ENCODE assay signal across 9 cellular contexts in the genomic region with DNA sequence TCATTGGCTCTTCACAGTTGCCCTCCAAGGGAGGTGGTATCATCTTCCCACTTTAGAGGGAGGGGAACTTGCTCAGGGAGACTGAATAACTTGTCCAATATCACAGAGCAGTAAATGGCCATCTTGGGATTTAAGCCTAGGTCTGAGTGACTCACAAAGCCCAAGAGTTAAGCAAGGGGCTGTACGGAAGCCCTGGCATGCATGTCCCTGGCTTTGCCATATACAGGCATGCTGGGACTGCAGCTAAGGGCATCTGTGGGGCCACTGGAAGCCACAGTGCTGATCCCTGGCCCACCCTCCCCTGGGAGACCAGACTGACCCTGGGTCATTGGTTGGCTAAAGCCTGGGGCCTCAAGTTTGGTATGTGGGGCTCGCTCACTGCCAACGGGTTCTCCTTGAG. TPM values are rescaled to one million over a fixed set of nuclear protein-coding genes. Genes with fewer than 3 reads are reported as not detected.
DNase-seq lines count a peak whose midpoint lies in the region; ATAC-seq and TF ChIP-seq lines count a peak whose summit lies in the region.
"Had no signal": no experiment of that assay in that cellular context is flagged by ENCODE, and none has a peak within 500 bp of the region (broad histone marks: within the 10 kb centered on the region; RNA-seq: fewer than 3 reads in every experiment).

No MANE protein-coding gene starts in this region.

- H3K4me3 Mint-ChIP-seq in activated CD8-positive, alpha-beta T cell treated with anti-CD3 and anti-CD28 coated beads for 36 hours, result peak overlapping the region; percentile 91

- H3K4me1 Mint-ChIP-seq in activated CD8-positive, alpha-beta T cell treated with anti-CD3 and anti-CD28 coated beads for 36 hours (ENCODE audit: low read depth), result peaks cover 77% of the 10 kb centered on the region

- DNase-seq in HL-60 (ENCODE audit: low read depth in 1 of 2, low spot score in 1 of 2) (peak; percentile 40 to 46), fibroblast of pulmonary artery (ENCODE audit: low read depth) (peak; percentile 27), spleen (no peak), SKM-1 treated with dmso at 0.1 percent for 144 hours (lab: John Stamatoyannopoulos, UW; ENCODE audit: unreplicated experiment) (no peak), COR-L47 (lab: John Stamatoyannopoulos, UW) (no peak)
- no peak for DNase-seq in activated CD8-positive, alpha-beta T cell treated with anti-CD3 and anti-CD28 coated beads for 36 hours
- DNase-seq: NCI-H2171 had no signal

- no peak for TF ChIP-seq CTCF in HL-60 (IDR thresholded peaks at IDR 0.05; ENCODE audit: insufficient read depth, low read length)
- no peak for TF ChIP-seq CTCF in activated CD8-positive, alpha-beta T cell treated with anti-CD3 and anti-CD28 coated beads for 36 hours (IDR thresholded peaks at IDR 0.05)
- no peak for TF ChIP-seq CTCF in fibroblast of pulmonary artery (IDR thresholded peaks at IDR 0.05; ENCODE audit: low read length, missing control alignments)
- TF ChIP-seq CTCF in spleen (IDR thresholded peaks at IDR 0.05 in 8 of 11, conservative IDR thresholded peaks at IDR 0.05 in 3 of 11), result no peak

- H3K4me3 ChIP-seq in HL-60 (replicated peaks; ENCODE audit: insufficient read depth, low read length) (peak overlapping the region; percentile 81), fibroblast of pulmonary artery (replicated peaks; ENCODE audit: low read depth, low read length) (no peak overlapping the region), spleen (peak overlapping the region in 7 of 8 donors; percentile 58 to 82 (median 77))

- WGBS in spleen, 5 donors, result 71 to 86% (median 80%) methylated on average over 2 to 3 of the region's 3 CpGs

- TF ChIP-seq POLR2A in spleen (IDR thresholded peaks at IDR 0.05), result no peak

- H3K27ac Mint-ChIP-seq in activated CD8-positive, alpha-beta T cell treated with anti-CD3 and anti-CD28 coated beads for 36 hours, result peak overlapping the region; percentile 95

- ATAC-seq in activated CD8-positive, alpha-beta T cell treated with anti-CD3 and anti-CD28 coated beads for 36 hours, result no peak
- ATAC-seq in HG02623 (IDR thresholded peaks at IDR 0.05; ENCODE audit: unreplicated experiment), result no peak
- no peak for ATAC-seq in activated CD4-positive, CD25-positive, alpha-beta regulatory T cell treated with anti-CD3 and anti-CD28 coated beads, Interleukin-2, amount 50 U/mL, for 24 hours

- H3K27ac ChIP-seq in HL-60 (replicated peaks) (peak overlapping the region; percentile 91), spleen (peak overlapping the region; percentile 22 to 98 (median 95))

- intact Hi-C loops in activated CD8-positive, alpha-beta T cell treated with anti-CD3 and anti-CD28 coated beads for 36 hours (cut with micrococcal nuclease), result loop anchor here (5.0 kb wide), 1 partner anchor 42 kb away; no protein-coding TSS in a partner anchor
- intact Hi-C loops in spleen (cut with DNase I; ENCODE audit: low total_unique reads), result no loop called here

- H3K9me3 Mint-ChIP-seq in activated CD8-positive, alpha-beta T cell treated with anti-CD3 and anti-CD28 coated beads for 36 hours, result no peaks in the 10 kb centered on the region

- POLR2A ChIA-PET in activated CD8-positive, alpha-beta T cell treated with anti-CD3 and anti-CD28 coated beads for 36 hours (lab: Charles Lee), result interaction anchor here (1.3 to 9.2 kb wide), 4 partner anchors 13 to 42 kb away, joined by 4 to 116 read pairs (median 49); no protein-coding TSS in a partner anchor

- H3K27me3 Mint-ChIP-seq in activated CD8-positive, alpha-beta T cell treated with anti-CD3 and anti-CD28 coated beads for 36 hours, result no peaks in the 10 kb centered on the region

- CTCF ChIA-PET in activated CD8-positive, alpha-beta T cell treated with anti-CD3 and anti-CD28 coated beads for 36 hours (lab: Charles Lee), result interaction anchor here (1.4 to 10.5 kb wide), 4 partner anchors 13 to 73 kb away, joined by 3 to 108 read pairs (median 26); no protein-coding TSS in a partner anchor

- H3K27me3 ChIP-seq in HL-60 (ENCODE audit: insufficient read depth, poor library complexity, severe bottlenecking) (no peaks in the 10 kb centered on the region), spleen (replicated peaks in 1 of 7) (no peaks in the 10 kb centered on the region)

- H3K9me3 ChIP-seq in spleen, result no peaks in the 10 kb centered on the region

- peaks cover 0 to 56% (median 2%) of the 10 kb centered on the region in 6 donors for H3K36me3 ChIP-seq in spleen

- peaks cover 52% of the 10 kb centered on the region for H3K36me3 Mint-ChIP-seq in activated CD8-positive, alpha-beta T cell treated with anti-CD3 and anti-CD28 coated beads for 36 hours (ENCODE audit: low read depth)

- peaks cover 78 to 100% (median 97%) of the 10 kb centered on the region in 6 donors for H3K4me1 ChIP-seq in spleen

RNA-seq across cellular contexts. Expression of a gene that starts 3.1 kb away (rescaled TPM):
- total RNA-seq in activated CD8-positive, alpha-beta T cell treated with anti-CD3 and anti-CD28 coated beads for 36 hours, result 10 to 100 TPM; 59.6 to 61.0 TPM
- total RNA-seq in spleen, result 100 to 1,000 TPM; 202 to 512 (median 313) TPM
- polyA plus RNA-seq in spleen, result 10 to 100 TPM; 34.5 to 84.3 (median 50.4) TPM

RNA-seq across cellular contexts. Expression of a gene that starts 50.7 kb away (rescaled TPM):
- total RNA-seq in activated CD8-positive, alpha-beta T cell treated with anti-CD3 and anti-CD28 coated beads for 36 hours, result under 1 TPM; 0.16 to 0.27 TPM
- total RNA-seq in spleen, result 1 to 10 TPM; 1.4 to 4.4 (median 3.4) TPM
- polyA plus RNA-seq in spleen, result under 1 TPM; 0.08 to 0.38 (median 0.20) TPM

Comparison
In these comparisons a context has a peak if more than half of its experiments do, and no peak if none do; other contexts are left out.
1. DNase-seq: peak in HL-60 (2 of 2) and fibroblast of pulmonary artery (single experiment); none in activated CD8-positive, alpha-beta T cell treated with anti-CD3 and anti-CD28 coated beads for 36 hours (single experiment), spleen (single experiment), SKM-1 treated with dmso at 0.1 percent for 144 hours (single experiment) and COR-L47 (single experiment).